Comparison of ENCODE assay signal across 15 cellular contexts in genomic region chr3:63069780-63070540, GRCh38.
"Had no signal": no experiment of that assay in that cellular context is flagged by ENCODE, and none has a peak within 500 bp of the region (broad histone marks: within the 10 kb centered on the region; RNA-seq: fewer than 3 reads in every experiment).

No MANE protein-coding gene starts in this region.

- H3K9me3 ChIP-seq: heart left ventricle, left ventricle myocardium inferior, upper lobe of left lung had no signal

- H3K4me1 ChIP-seq: heart left ventricle, left ventricle myocardium inferior, upper lobe of left lung had no signal

- H3K4me3 ChIP-seq: coronary artery, heart left ventricle, left ventricle myocardium inferior, upper lobe of left lung had no signal

- H3K27me3 ChIP-seq: heart left ventricle, upper lobe of left lung had no signal

- H3K27ac ChIP-seq: coronary artery, heart left ventricle, left ventricle myocardium inferior, upper lobe of left lung had no signal

- H3K36me3 ChIP-seq: heart left ventricle, left ventricle myocardium inferior, upper lobe of left lung had no signal

- DNase-seq: activated CD4-positive, alpha-beta T cell treated with anti-CD3 and anti-CD28 coated beads, Interleukin-2, amount 50 U/mL, for 1 hour; activated naive CD4-positive, alpha-beta T cell treated with anti-CD3 and anti-CD28 coated beads, Interleukin-2, amount 10 ng/mL, durations not matched to agents 7 days and 5 days; activated T-cell treated with anti-CD3 and anti-CD28 coated beads for 4 hours; central memory CD4-positive, alpha-beta T cell; effector CD4-positive, alpha-beta T cell; heart left ventricle; islet precursor cell; left ventricle myocardium inferior; stimulated activated CD4-positive, alpha-beta T cell treated with anti-CD3 and anti-CD28 coated beads, Interleukin-2, amount 100 ng/mL, for 48 hours; stimulated activated naive CD4-positive, alpha-beta T cell treated with Interleukin-2 at 50 U/mL for 16 hours; upper lobe of left lung had no signal

- ATAC-seq: activated T-helper 17 cell treated with anti-CD3 and anti-CD28 coated beads, Interleukin-2, amount 50 U/mL, for 72 hours; heart left ventricle; natural killer cell treated with Interleukin-12 subunit alpha and Interleukin-12 subunit beta and Interleukin-15 and Interleukin-18, amount 100 ng/mL, for 72 hours had no signal

- FAIRE-seq: frontal cortex had no signal
